Comparison of ENCODE assay signal across 28 cellular contexts in genomic region chr10:75941181-75941580, GRCh38.
"Had no signal": no experiment of that assay in that cellular context is flagged by ENCODE, and none has a peak within 500 bp of the region (broad histone marks: within the 10 kb centered on the region; RNA-seq: fewer than 3 reads in every experiment).

No MANE protein-coding gene starts in this region.

- H3K27ac Mint-ChIP-seq: activated naive CD4-positive, alpha-beta T cell treated with anti-CD3 and anti-CD28 coated beads, Interleukin-2, amount 10 ng/mL, durations not matched to agents 7 days and 5 days; activated naive CD8-positive, alpha-beta T cell treated with anti-CD3 and anti-CD28 coated beads, Interleukin-2, amount 50 U/mL, for 24 hours; mesothelial cell of epicardium; natural killer cell treated with Interleukin-12 subunit alpha and Interleukin-12 subunit beta and Interleukin-15 and Interleukin-18, amount 100 ng/mL, for 72 hours; stimulated activated naive CD8-positive, alpha-beta T cell treated with anti-CD3 and anti-CD28 coated beads, Interleukin-15, amount 100 ng/mL, for 72 hours had no signal

- H3K27me3 ChIP-seq: brain microvascular endothelial cell, colonic mucosa, neutrophil, right lobe of liver, suprapubic skin, transverse colon, uterus had no signal

- H3K4me3 ChIP-seq: colonic mucosa, lung, right lobe of liver, suprapubic skin, transverse colon, uterus had no signal

- H3K27me3 Mint-ChIP-seq: activated naive CD4-positive, alpha-beta T cell treated with anti-CD3 and anti-CD28 coated beads, Interleukin-2, amount 10 ng/mL, durations not matched to agents 7 days and 5 days; activated naive CD8-positive, alpha-beta T cell treated with anti-CD3 and anti-CD28 coated beads, Interleukin-2, amount 50 U/mL, for 24 hours; stimulated activated naive CD8-positive, alpha-beta T cell treated with anti-CD3 and anti-CD28 coated beads, Interleukin-15, amount 100 ng/mL, for 72 hours had no signal

- H3K9me3 ChIP-seq: colonic mucosa, neutrophil, right lobe of liver, suprapubic skin, transverse colon, uterus had no signal

- H3K9me3 Mint-ChIP-seq: activated naive CD4-positive, alpha-beta T cell treated with anti-CD3 and anti-CD28 coated beads, Interleukin-2, amount 10 ng/mL, durations not matched to agents 7 days and 5 days had no signal

- H3K36me3 ChIP-seq: brain microvascular endothelial cell, colonic mucosa, neutrophil, right lobe of liver, suprapubic skin, transverse colon, uterus had no signal

- H3K4me1 Mint-ChIP-seq: activated naive CD4-positive, alpha-beta T cell treated with anti-CD3 and anti-CD28 coated beads, Interleukin-2, amount 10 ng/mL, durations not matched to agents 7 days and 5 days; activated naive CD8-positive, alpha-beta T cell treated with anti-CD3 and anti-CD28 coated beads, Interleukin-2, amount 50 U/mL, for 24 hours; stimulated activated naive CD8-positive, alpha-beta T cell treated with anti-CD3 and anti-CD28 coated beads, Interleukin-15, amount 100 ng/mL, for 72 hours had no signal

- H3K4me3 Mint-ChIP-seq: activated naive CD4-positive, alpha-beta T cell treated with anti-CD3 and anti-CD28 coated beads, Interleukin-2, amount 10 ng/mL, durations not matched to agents 7 days and 5 days; activated naive CD8-positive, alpha-beta T cell treated with anti-CD3 and anti-CD28 coated beads, Interleukin-2, amount 50 U/mL, for 24 hours; mesothelial cell of epicardium; natural killer cell treated with Interleukin-12 subunit alpha and Interleukin-12 subunit beta and Interleukin-15 and Interleukin-18, amount 100 ng/mL, for 72 hours; stimulated activated naive CD8-positive, alpha-beta T cell treated with anti-CD3 and anti-CD28 coated beads, Interleukin-15, amount 100 ng/mL, for 72 hours had no signal

- DNase-seq: activated CD4-positive, alpha-beta T cell treated with anti-CD3 and anti-CD28 coated beads, Interleukin-2, amount 50 U/mL, for 1 hour; activated CD4-positive, CD25-positive, alpha-beta regulatory T cell treated with anti-CD3 and anti-CD28 coated beads, Interleukin-2, amount 50 U/mL, for 72 hours; activated CD8-positive, alpha-beta memory T cell treated with anti-CD3 and anti-CD28 coated beads for 24 hours; activated CD8-positive, alpha-beta memory T cell treated with anti-CD3 and anti-CD28 coated beads, Interleukin-2, amount 50 U/mL, for 48 hours; activated effector memory CD4-positive, alpha-beta T cell treated with Interleukin-2 at 50 U/mL for 16 hours; activated naive CD4-positive, alpha-beta T cell treated with anti-CD3 and anti-CD28 coated beads, Interleukin-2, amount 10 ng/mL, durations not matched to agents 7 days and 5 days; activated naive CD8-positive, alpha-beta T cell treated with anti-CD3 and anti-CD28 coated beads, Interleukin-2, amount 50 U/mL, for 24 hours; activated T-cell treated with anti-CD3 and anti-CD28 coated beads, Interleukin-2, amount 50 U/mL, for 48 hours; anterior cingulate cortex; brain microvascular endothelial cell; central memory CD4-positive, alpha-beta T cell; colonic mucosa; foreskin keratinocyte; hypothalamus; right lobe of liver; small intestine; stimulated activated CD4-positive, alpha-beta T cell treated with anti-CD3 and anti-CD28 coated beads, Interleukin-15, amount 100 ng/mL, for 24 hours; stimulated activated CD4-positive, alpha-beta T cell treated with anti-CD3 and anti-CD28 coated beads, Interleukin-2, amount 100 ng/mL, for 48 hours; stimulated activated naive CD8-positive, alpha-beta T cell treated with anti-CD3 and anti-CD28 coated beads, Interleukin-15, amount 100 ng/mL, for 72 hours; transverse colon; uterus had no signal

- H3K4me1 ChIP-seq: colonic mucosa, foreskin keratinocyte, parathyroid adenoma, right lobe of liver, suprapubic skin, transverse colon, uterus had no signal

- H3K27ac ChIP-seq: brain microvascular endothelial cell, colonic mucosa, foreskin keratinocyte, neutrophil, parathyroid adenoma, right lobe of liver, suprapubic skin, transverse colon, uterus, VCaP had no signal

- ATAC-seq: activated naive CD8-positive, alpha-beta T cell treated with anti-CD3 and anti-CD28 coated beads, Interleukin-2, amount 50 U/mL, for 24 hours; foreskin keratinocyte; natural killer cell treated with Interleukin-12 subunit alpha and Interleukin-12 subunit beta and Interleukin-15 and Interleukin-18, amount 100 ng/mL, for 72 hours; right lobe of liver; stimulated activated naive CD8-positive, alpha-beta T cell treated with anti-CD3 and anti-CD28 coated beads, Interleukin-15, amount 100 ng/mL, for 72 hours had no signal

- H3K36me3 Mint-ChIP-seq: activated naive CD4-positive, alpha-beta T cell treated with anti-CD3 and anti-CD28 coated beads, Interleukin-2, amount 10 ng/mL, durations not matched to agents 7 days and 5 days; mesothelial cell of epicardium had no signal
